In the genomic region with DNA sequence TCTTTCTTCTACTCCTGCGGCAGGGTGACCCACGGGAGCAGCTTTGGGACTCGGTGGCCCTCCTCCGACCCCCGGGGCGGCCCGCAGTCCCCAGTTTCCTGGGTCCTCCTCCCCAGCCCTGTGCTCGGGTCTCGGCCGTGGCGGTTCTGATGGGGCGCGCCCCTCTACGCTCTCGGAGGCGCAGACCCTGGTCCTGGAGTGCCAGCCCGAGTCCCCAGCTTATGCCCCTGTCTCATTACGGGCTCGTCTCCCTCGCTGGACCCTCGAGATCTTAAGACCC, we compare ENCODE assay signal across 8 cellular contexts. TPM values are rescaled to one million over a fixed set of nuclear protein-coding genes. Genes with fewer than 3 reads are reported as not detected.
DNase-seq lines count a peak whose midpoint lies in the region; ATAC-seq and TF ChIP-seq lines count a peak whose summit lies in the region.

No MANE protein-coding gene starts in this region.

- ATAC-seq in GM21447 (IDR thresholded peaks at IDR 0.05; ENCODE audit: unreplicated experiment) (peak; percentile 5), HG03280 (IDR thresholded peaks at IDR 0.05; ENCODE audit: unreplicated experiment) (no peak)

- peak overlapping the region; percentile 69 for H3K9ac ChIP-seq in SK-N-MC (ENCODE audit: insufficient read length)
- H3K9ac ChIP-seq in fibroblast of lung (ENCODE audit: insufficient read depth, low read length) = peak overlapping the region; percentile 74

- TF ChIP-seq EP300 in ovary (IDR thresholded peaks at IDR 0.05) = no peak

- no peaks in the 10 kb centered on the region for H3K79me2 ChIP-seq in fibroblast of lung (ENCODE audit: control insufficient read depth, insufficient read depth, low read length)

- no peaks in the 10 kb centered on the region for H3K9me3 ChIP-seq in SK-N-MC (ENCODE audit: low read depth, low read length)
- no peaks in the 10 kb centered on the region for H3K9me3 ChIP-seq in fibroblast of lung (ENCODE audit: control insufficient read depth, insufficient read depth, low read depth, low read length)
- no peaks in the 10 kb centered on the region for H3K9me3 ChIP-seq in ovary

- no peaks in the 10 kb centered on the region for H3K36me3 ChIP-seq in SK-N-MC (ENCODE audit: insufficient read depth, low read length)
- no peaks in the 10 kb centered on the region for H3K36me3 ChIP-seq in fibroblast of lung (ENCODE audit: control insufficient read depth, insufficient read depth, low read length)
- no peaks in the 10 kb centered on the region for H3K36me3 ChIP-seq in ovary

- H3K4me3 ChIP-seq in SK-N-MC (peak overlapping the region; percentile 84), fibroblast of lung (replicated peaks in 1 of 4; ENCODE audit: control extremely low read depth in 1 of 4, insufficient read depth in 1 of 4, low read depth in 3 of 4, low read length in 4 of 4) (peak overlapping the region; percentile 63 to 95 (median 80)), ovary (peak overlapping the region; percentile 79)

- peak overlapping the region; percentile 86 for H3K4me2 ChIP-seq in fibroblast of lung (ENCODE audit: extremely low read depth, insufficient read depth, low read length)

- no peak for TF ChIP-seq CTCF in 22Rv1 (IDR thresholded peaks at IDR 0.05)
- TF ChIP-seq CTCF in fibroblast of lung (conservative IDR thresholded peaks at IDR 0.05 in 1 of 2, IDR thresholded peaks at IDR 0.05 in 1 of 2; ENCODE audit: low read depth in 1 of 2, low read length in 2 of 2) = no peak
- TF ChIP-seq CTCF in ovary (IDR thresholded peaks at IDR 0.05) = no peak

- 0 to 1% (median 0%) methylated on average over 18 to 21 of the region's 21 CpGs for WGBS in ovary, 3 donors

- H3K27me3 ChIP-seq in fibroblast of lung (ENCODE audit: control insufficient read depth, insufficient read depth, low read length) = peaks cover 8% of the 10 kb centered on the region
- H3K27me3 ChIP-seq in ovary = no peaks in the 10 kb centered on the region

- H3K27ac ChIP-seq in 22Rv1 = peak overlapping the region; percentile 43
- no peak overlapping the region for H3K27ac ChIP-seq in SK-N-MC
- peak overlapping the region; percentile 70 for H3K27ac ChIP-seq in fibroblast of lung (ENCODE audit: insufficient read depth, low read length)
- peak overlapping the region; percentile 99 for H3K27ac ChIP-seq in ovary

- no peaks in the 10 kb centered on the region for H4K20me1 ChIP-seq in fibroblast of lung (ENCODE audit: control insufficient read depth, extremely low read depth, insufficient read depth, low read length)

- no peak for TF ChIP-seq POLR2A in ovary (IDR thresholded peaks at IDR 0.05)

- intact Hi-C loops in ovary (cut with DNase I) = loop anchor here in 2 of 4 donors (5.0 kb wide), 1 partner anchor 33 kb away; no protein-coding TSS in a partner anchor

- H3K4me1 ChIP-seq in fibroblast of lung (ENCODE audit: control insufficient read depth, extremely low read depth, insufficient read depth, low read length) (peaks cover 2% of the 10 kb centered on the region), ovary (ENCODE audit: insufficient read depth) (peaks cover 12% of the 10 kb centered on the region)

- H2AFZ ChIP-seq in fibroblast of lung (ENCODE audit: low read length) = no peak overlapping the region

- DNase-seq in SK-N-MC (ENCODE audit: low read depth, low spot score) (no peak), fibroblast of lung (ENCODE audit: low read depth in 2 of 2) (no peak), ovary (no peak), NCI-H2081 treated with DMSO at 0.1 percent for 48 hours (lab: John Stamatoyannopoulos, UW) (no peak), NCI-H146 (lab: John Stamatoyannopoulos, UW) (no peak)

RNA-seq across cellular contexts. Expression of gene BTG2, which starts 0.4 kb away (rescaled TPM):
- 20.3 and 26.3 TPM in 2 replicates for total RNA-seq in fibroblast of lung
- polyA plus RNA-seq in fibroblast of lung = 9.8 and 12.2 TPM in 2 replicates
- polyA plus RNA-seq in fibroblast of lung (2012) = 6.7 and 9.3 TPM in 2 replicates
- polyA minus RNA-seq in fibroblast of lung (ENCODE audit: low replicate concordance) = 4.1 and 9.1 TPM in 2 replicates
- total RNA-seq in ovary = 100 to 1,000 TPM; 124 to 395 (median 220) TPM
- polyA plus RNA-seq in ovary = 100 to 1,000 TPM; 113 to 167 TPM

RNA-seq across cellular contexts. Expression of gene FMOD, which starts 45.2 kb away (rescaled TPM):
- total RNA-seq in fibroblast of lung = 3.3 and 15.4 TPM in 2 replicates
- 2.9 and 9.0 TPM in 2 replicates for polyA plus RNA-seq in fibroblast of lung
- 2.1 and 7.2 TPM in 2 replicates for polyA plus RNA-seq in fibroblast of lung (2012)
- polyA minus RNA-seq in fibroblast of lung (ENCODE audit: low replicate concordance) = 2.3 and 4.2 TPM in 2 replicates
- total RNA-seq in ovary = 100 to 1,000 TPM; 110 to 158 (median 137) TPM
- 100 to 1,000 TPM; 116 to 175 TPM for polyA plus RNA-seq in ovary
